23 cellular contexts compared by ENCODE assay signal in the genomic region with DNA sequence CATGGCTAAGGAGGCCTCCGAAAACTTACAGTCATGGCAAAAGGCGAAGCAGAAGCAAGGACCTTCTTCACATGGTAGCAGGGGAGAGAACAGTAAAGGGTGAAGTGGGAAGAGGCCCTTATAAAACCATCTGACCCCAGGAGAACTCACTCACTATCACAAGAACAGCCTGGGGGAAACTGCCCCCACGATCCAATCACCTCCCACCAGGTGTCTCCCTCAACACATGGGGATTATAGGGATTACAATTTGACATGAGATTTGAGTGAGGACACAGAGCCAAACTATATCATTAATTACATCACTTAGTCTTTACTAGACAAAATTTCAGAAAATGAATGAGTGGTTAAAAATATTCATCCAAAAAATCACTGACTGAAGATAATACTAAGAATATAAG.
A peak's percentile ranks its signal among the peaks of the same experiment; 100 is the strongest.
DNase-seq lines count a peak whose midpoint lies in the region; ATAC-seq and TF ChIP-seq lines count a peak whose summit lies in the region.
"Had no signal": no experiment of that assay in that cellular context is flagged by ENCODE, and none has a peak within 500 bp of the region (broad histone marks: within the 10 kb centered on the region; RNA-seq: fewer than 3 reads in every experiment).

No MANE protein-coding gene starts in this region.

- no peak overlapping the region for H4K5ac ChIP-seq in mesendoderm (ENCODE audit: low read length)

- H2BK15ac ChIP-seq in mesendoderm (replicated peaks; ENCODE audit: low read depth): no peak overlapping the region

- no peak overlapping the region for H2AFZ ChIP-seq in HCT116 (ENCODE audit: low read depth, low read length, poor library complexity, severe bottlenecking)

- POLR2A ChIA-PET in HCT116 (lab: Charles Lee): no interaction called here

- H3K9ac ChIP-seq in HCT116 (ENCODE audit: low read length): no peak overlapping the region
- no peak overlapping the region for H3K9ac ChIP-seq in mesendoderm (ENCODE audit: low read length)

- no peak overlapping the region for H2BK5ac ChIP-seq in mesendoderm (ENCODE audit: low read length)

- no peak overlapping the region for H3K27ac ChIP-seq in HCT116 (ENCODE audit: low read depth, low read length)
- H3K27ac ChIP-seq in mesendoderm (ENCODE audit: low read depth, low read length): no peak overlapping the region
- H3K27ac ChIP-seq: Peyer's patch, SJCRH30, vagina had no signal

- no peak overlapping the region for H3K56ac ChIP-seq in mesendoderm (ENCODE audit: low read length)

- CTCF ChIA-PET in HCT116 (lab: Charles Lee): no interaction called here

- H3K36me3 ChIP-seq in HCT116 (ENCODE audit: control insufficient read depth in 1 of 2, insufficient read depth in 2 of 2, low read length in 2 of 2) (no peaks in the 10 kb centered on the region), mesendoderm (ENCODE audit: control insufficient read depth, insufficient read depth, low read length) (no peaks in the 10 kb centered on the region)
- H3K36me3 ChIP-seq: Peyer's patch, SJCRH30, vagina had no signal

- TF ChIP-seq CTCF in HCT116 (IDR thresholded peaks at IDR 0.05 in 2 of 3, conservative IDR thresholded peaks at IDR 0.05 in 1 of 3; ENCODE audit: borderline replicate concordance in 1 of 3, insufficient read depth in 1 of 3, low read depth in 2 of 3, low read length in 2 of 3): peak; percentile 17 to 30 (median 29); a peak in 4 of 6 replicates

- H3K4me1 ChIP-seq in HCT116 (ENCODE audit: control insufficient read depth in 1 of 2, insufficient read depth in 2 of 2, low read length in 2 of 2) (peaks cover 0 to 4% of the 10 kb centered on the region in 2 experiments; a peak in 1 of 4 replicates), mesendoderm (ENCODE audit: control insufficient read depth, low read depth, low read length) (no peaks in the 10 kb centered on the region)
- H3K4me1 ChIP-seq: Peyer's patch, SJCRH30 had no signal

- H3K18ac ChIP-seq in mesendoderm (ENCODE audit: low read length): no peak overlapping the region

- intact Hi-C loops in HCT116 (cut with micrococcal nuclease): loop anchor here (2.0 kb wide), 1 partner anchor 452 kb away; no protein-coding TSS in a partner anchor

- H4K20me1 ChIP-seq in HCT116 (ENCODE audit: insufficient read depth): no peaks in the 10 kb centered on the region

- RAD21 ChIA-PET in HCT116 (lab: Charles Lee; ENCODE audit: low non-redundant PET in 1 of 2, low total read pairs in 2 of 2, uncharacterized antibody in 2 of 2, unreplicated experiment in 2 of 2): no interaction called here

- WGBS in mesendoderm (ENCODE audit: extremely low coverage, insufficient coverage, low lambda C conversion rate): no CpG with 5 or more reads among the region's 3 CpGs

- no peaks in the 10 kb centered on the region for H3K79me1 ChIP-seq in mesendoderm (ENCODE audit: low read length)

- no peaks in the 10 kb centered on the region for H3K9me2 ChIP-seq in HCT116 (ENCODE audit: insufficient read depth)

- no peak for DNase-seq in HCT116 (ENCODE audit: low read depth, low spot score)
- peak; percentile 18 for DNase-seq in NCI-H82 treated with DMSO at 0.1 percent for 48 hours (lab: John Stamatoyannopoulos, UW; ENCODE audit: unreplicated experiment)
- peak; percentile 1 for DNase-seq in dermis blood vessel endothelial cell
- peak; percentile 13 for DNase-seq in mesendoderm
- DNase-seq in 8988T: no peak
- DNase-seq in activated CD4-positive, alpha-beta T cell treated with anti-CD3 and anti-CD28 coated beads for 4 hours: no peak
- DNase-seq: activated CD4-positive, alpha-beta T cell treated with anti-CD3 and anti-CD28 coated beads, Interleukin-2, amount 50 U/mL, for 4 hours; activated CD8-positive, alpha-beta memory T cell treated with anti-CD3 and anti-CD28 coated beads, Interleukin-2, amount 50 U/mL, for 4 hours; CD4-positive, alpha-beta memory T cell; DMS 273 treated with DMSO at 0.1 percent for 48 hours; HFFc6; left ventricle myocardium superior; NCI-H1092 treated with DMSO at 0.1 percent for 48 hours; NCI-H2029; NCI-H345; NCI-H774; Peyer's patch; posterior cingulate gyrus; SJCRH30; T-helper 17 cell had no signal

- peak; percentile 54 for ATAC-seq in HCT116
- ATAC-seq in GM18519 (IDR thresholded peaks at IDR 0.05; ENCODE audit: low FRiP score, unreplicated experiment): no peak
- ATAC-seq: left ventricle myocardium superior, mucosa of descending colon, T-helper 17 cell had no signal

- no peak overlapping the region for H3K4ac ChIP-seq in mesendoderm (ENCODE audit: low read depth, low read length)

- H3K79me2 ChIP-seq in HCT116 (ENCODE audit: insufficient read depth, low read length): no peaks in the 10 kb centered on the region
- no peaks in the 10 kb centered on the region for H3K79me2 ChIP-seq in mesendoderm (ENCODE audit: control insufficient read depth, insufficient read depth, low read length)

- TF ChIP-seq POLR2A in HCT116 (IDR thresholded peaks at IDR 0.05; ENCODE audit: borderline replicate concordance, extremely low read depth, insufficient read depth, insufficient read length): no peak

- BruUV-seq in HCT116 (replicated peaks; lab: Mats Ljungman, UMichigan): no TSS peak

- H3K4me2 ChIP-seq in HCT116 (ENCODE audit: low read length): no peak overlapping the region
- H3K4me2 ChIP-seq in mesendoderm (ENCODE audit: low read length): no peak overlapping the region

- no peak overlapping the region for H3K4me3 ChIP-seq in HCT116 (replicated peaks in 1 of 2; ENCODE audit: low read depth in 1 of 2, low read length in 2 of 2)
- H3K4me3 ChIP-seq in mesendoderm (ENCODE audit: low read length): no peak overlapping the region
- H3K4me3 ChIP-seq: mucosa of descending colon, Peyer's patch, SJCRH30, vagina had no signal

- no peak overlapping the region for H2BK120ac ChIP-seq in mesendoderm (ENCODE audit: low read depth, low read length)

- H3K27me3 ChIP-seq in HCT116 (ENCODE audit: insufficient read depth, low read length) (no peaks in the 10 kb centered on the region), mesendoderm (ENCODE audit: insufficient read depth, low read length, poor library complexity) (no peaks in the 10 kb centered on the region)
- H3K27me3 ChIP-seq: Peyer's patch, SJCRH30, vagina had no signal

- H2AK5ac ChIP-seq in mesendoderm (ENCODE audit: low read length): no peak overlapping the region

- no peak overlapping the region for H3K23ac ChIP-seq in mesendoderm (ENCODE audit: low read length)

- no peaks in the 10 kb centered on the region for H3K9me3 ChIP-seq in HCT116 (ENCODE audit: control insufficient read depth in 1 of 2, insufficient read depth in 1 of 2, low read depth in 1 of 2, low read length in 2 of 2)
- H3K9me3 ChIP-seq: mucosa of descending colon, Peyer's patch, SJCRH30, vagina had no signal

- H4K8ac ChIP-seq in mesendoderm (ENCODE audit: low read depth, low read length): no peak overlapping the region

- peak; percentile 51 for TF ChIP-seq RAD21 in HCT116 (IDR thresholded peaks at IDR 0.05; ENCODE audit: low read depth)

TF ChIP-seq in HCT116, 20 proteins besides CTCF, POLR2A, EP300 and RAD21:
- TF ChIP-seq CBX3 (IDR thresholded peaks at IDR 0.05; ENCODE audit: low read depth) (no peak), ELF1 (IDR thresholded peaks at IDR 0.05; ENCODE audit: borderline replicate concordance, low read depth) (no peak), ATF3 (IDR thresholded peaks at IDR 0.05) (no peak), ZFX (IDR thresholded peaks at IDR 0.05) (no peak), ZNF274 (IDR thresholded peaks at IDR 0.05; ENCODE audit: low read depth, low read length) (no peak), JUND (IDR thresholded peaks at IDR 0.05) (no peak), REST (IDR thresholded peaks at IDR 0.05; ENCODE audit: low read depth) (no peak), SP1 (IDR thresholded peaks at IDR 0.05; ENCODE audit: low read depth) (no peak), EZH2 (IDR thresholded peaks at IDR 0.05) (no peak)

Comparison
In these comparisons a context has a peak if more than half of its experiments do, and no peak if none do; other contexts are left out.
1. DNase-seq: peak in NCI-H82 treated with DMSO at 0.1 percent for 48 hours (single experiment), dermis blood vessel endothelial cell (single experiment) and mesendoderm (single experiment); none in HCT116 (single experiment), 8988T (single experiment) and activated CD4-positive, alpha-beta T cell treated with anti-CD3 and anti-CD28 coated beads for 4 hours (0 of 2).